Comparison of ENCODE assay signal across 22 cellular contexts in genomic region chr19:35106898-35107540, GRCh38. TPM values are rescaled to one million over a fixed set of nuclear protein-coding genes. Genes with fewer than 3 reads are reported as not detected.
A peak's percentile ranks its signal among the peaks of the same experiment; 100 is the strongest.
DNase-seq lines count a peak whose midpoint lies in the region; ATAC-seq, FAIRE-seq and TF ChIP-seq lines count a peak whose summit lies in the region.
"Had no signal": no experiment of that assay in that cellular context is flagged by ENCODE, and none has a peak within 500 bp of the region (broad histone marks: within the 10 kb centered on the region; RNA-seq: fewer than 3 reads in every experiment).

No MANE protein-coding gene starts in this region.

- H3K27me3 Mint-ChIP-seq in dendritic cell treated with granulocyte-macrophage colony-stimulating factor and Interleukin-4, amounts not matched to agents 40 ng/mL and 50 ng/mL, for 4 days, result peaks cover 20% of the 10 kb centered on the region
- peaks cover 14% of the 10 kb centered on the region for H3K27me3 Mint-ChIP-seq in HFFc6 (ENCODE audit: insufficient read depth)

- no peak for TF ChIP-seq EP300 in tibial nerve (IDR thresholded peaks at IDR 0.05)

- 19 to 46% methylated on average over 1 to 2 of the region's 2 CpGs for WGBS in tibial nerve, 2 donors

- ATAC-seq in RWPE2 (ENCODE audit: low read depth) (no peak), HG03045 (IDR thresholded peaks at IDR 0.05; ENCODE audit: unreplicated experiment) (no peak)
- ATAC-seq: activated CD8-positive, alpha-beta T cell treated with anti-CD3 and anti-CD28 coated beads, Interleukin-2, amount 10 ng/mL, durations not matched to agents 7 days and 5 days; activated T-cell treated with anti-CD3 and anti-CD28 coated beads, Interleukin-2, amount 50 U/mL, for 4 hours; GM12878 had no signal

- H3K9me3 Mint-ChIP-seq in dendritic cell treated with granulocyte-macrophage colony-stimulating factor and Interleukin-4, amounts not matched to agents 40 ng/mL and 50 ng/mL, for 4 days, result no peaks in the 10 kb centered on the region
- H3K9me3 Mint-ChIP-seq in HFFc6, result peaks cover 7% of the 10 kb centered on the region
- H3K9me3 Mint-ChIP-seq: activated T-cell treated with anti-CD3 and anti-CD28 coated beads, Interleukin-2, amount 50 U/mL, for 4 hours had no signal

- H3K27ac ChIP-seq in RWPE2 (ENCODE audit: poor library complexity, severe bottlenecking) (peak overlapping the region; percentile 25), muscle layer of duodenum (ENCODE audit: low read length) (peak overlapping the region; percentile 50), tibial nerve (peak overlapping the region; percentile 75 to 96 (median 88))
- H3K27ac ChIP-seq: SK-N-MC, thoracic aorta had no signal

- intact Hi-C loops in dendritic cell treated with granulocyte-macrophage colony-stimulating factor and Interleukin-4, amounts not matched to agents 40 ng/mL and 50 ng/mL, for 4 days (cut with micrococcal nuclease), result no loop called here

- TF ChIP-seq POLR2A in tibial nerve (IDR thresholded peaks at IDR 0.05), result no peak
- TF ChIP-seq POLR2A in GM12892 (IDR thresholded peaks at IDR 0.05; ENCODE audit: low read depth, low read length), result no peak

- H3K4me3 Mint-ChIP-seq in dendritic cell treated with granulocyte-macrophage colony-stimulating factor and Interleukin-4, amounts not matched to agents 40 ng/mL and 50 ng/mL, for 4 days, result no peak overlapping the region
- no peak overlapping the region for H3K4me3 Mint-ChIP-seq in HFFc6
- H3K4me3 Mint-ChIP-seq: activated CD8-positive, alpha-beta T cell treated with anti-CD3 and anti-CD28 coated beads, Interleukin-2, amount 10 ng/mL, durations not matched to agents 7 days and 5 days; activated naive CD4-positive, alpha-beta T cell treated with anti-CD3 and anti-CD28 coated beads, Interleukin-2, amount 10 ng/mL, durations not matched to agents 7 days and 5 days; activated T-cell treated with anti-CD3 and anti-CD28 coated beads, Interleukin-2, amount 50 U/mL, for 4 hours had no signal

- H3K9me3 ChIP-seq in RWPE2 (ENCODE audit: severe bottlenecking), result no peaks in the 10 kb centered on the region
- H3K9me3 ChIP-seq in muscle layer of duodenum (ENCODE audit: control insufficient read depth in 1 of 2, low read length in 2 of 2), result no peaks in the 10 kb centered on the region
- no peaks in the 10 kb centered on the region for H3K9me3 ChIP-seq in tibial nerve
- H3K9me3 ChIP-seq: thoracic aorta had no signal

- H3K27me3 ChIP-seq in RWPE2 (ENCODE audit: insufficient read depth, poor library complexity, severe bottlenecking) (no peaks in the 10 kb centered on the region), muscle layer of duodenum (ENCODE audit: low read depth, low read length) (no peaks in the 10 kb centered on the region), tibial nerve (no peaks in the 10 kb centered on the region)

- H3K4me1 ChIP-seq in RWPE2 (ENCODE audit: insufficient read depth, poor library complexity, severe bottlenecking) (peaks cover 12% of the 10 kb centered on the region), muscle layer of duodenum (ENCODE audit: control insufficient read depth in 1 of 2, insufficient read depth in 2 of 2, low read length in 2 of 2) (no peaks in the 10 kb centered on the region), tibial nerve (peaks cover 0 to 58% (median 17%) of the 10 kb centered on the region in 4 donors)

- no peaks in the 10 kb centered on the region for H3K36me3 Mint-ChIP-seq in dendritic cell treated with granulocyte-macrophage colony-stimulating factor and Interleukin-4, amounts not matched to agents 40 ng/mL and 50 ng/mL, for 4 days (ENCODE audit: low read depth)
- H3K36me3 Mint-ChIP-seq in HFFc6 (ENCODE audit: low read depth), result no peaks in the 10 kb centered on the region
- H3K36me3 Mint-ChIP-seq: activated naive CD4-positive, alpha-beta T cell treated with anti-CD3 and anti-CD28 coated beads, Interleukin-2, amount 10 ng/mL, durations not matched to agents 7 days and 5 days; CD4-positive, alpha-beta memory T cell had no signal

- DNase-seq in RWPE2 (ENCODE audit: low spot score) (no peak), tibial nerve (ENCODE audit: low spot score in 2 of 2) (no peak), HFFc6 (no peak), GM12892 (ENCODE audit: insufficient read length) (no peak)
- DNase-seq: activated CD4-positive, CD25-positive, alpha-beta regulatory T cell; activated CD8-positive, alpha-beta T cell treated with anti-CD3 and anti-CD28 coated beads, Interleukin-2, amount 10 ng/mL, durations not matched to agents 7 days and 5 days; activated naive CD4-positive, alpha-beta T cell treated with anti-CD3 and anti-CD28 coated beads, Interleukin-2, amount 10 ng/mL, durations not matched to agents 7 days and 5 days; activated T-cell treated with anti-CD3 and anti-CD28 coated beads, Interleukin-2, amount 50 U/mL, for 4 hours; CD4-positive, alpha-beta memory T cell; cerebellar nuclear complex; effector memory CD4-positive, alpha-beta T cell; NCI-H1092 treated with DMSO at 0.1 percent for 48 hours had no signal

- no peak for FAIRE-seq in GM12892 (lab: Jason Lieb, UNC)
- FAIRE-seq: GM12878, GM19239 had no signal

- H3K4me3 ChIP-seq in RWPE2 (ENCODE audit: severe bottlenecking) (no peak overlapping the region), muscle layer of duodenum (ENCODE audit: low read depth in 1 of 2, low read length in 2 of 2) (no peak overlapping the region), tibial nerve (no peak overlapping the region)
- H3K4me3 ChIP-seq: GM12878, SK-N-MC, thoracic aorta had no signal

- H3K36me3 ChIP-seq in RWPE2 (ENCODE audit: low read depth) (no peaks in the 10 kb centered on the region), muscle layer of duodenum (ENCODE audit: control insufficient read depth in 1 of 2, insufficient read depth in 2 of 2, low read length in 2 of 2) (no peaks in the 10 kb centered on the region), tibial nerve (no peaks in the 10 kb centered on the region)
- H3K36me3 ChIP-seq: thoracic aorta had no signal

- no peak for TF ChIP-seq CTCF in RWPE2 (IDR thresholded peaks at IDR 0.05; ENCODE audit: poor library complexity, severe bottlenecking)
- no peak for TF ChIP-seq CTCF in tibial nerve (IDR thresholded peaks at IDR 0.05)
- no peak for TF ChIP-seq CTCF in HFFc6 (IDR thresholded peaks at IDR 0.05)

- peak overlapping the region; percentile 76 for H3K27ac Mint-ChIP-seq in dendritic cell treated with granulocyte-macrophage colony-stimulating factor and Interleukin-4, amounts not matched to agents 40 ng/mL and 50 ng/mL, for 4 days
- no peak overlapping the region for H3K27ac Mint-ChIP-seq in HFFc6
- H3K27ac Mint-ChIP-seq: activated CD8-positive, alpha-beta T cell treated with anti-CD3 and anti-CD28 coated beads, Interleukin-2, amount 10 ng/mL, durations not matched to agents 7 days and 5 days; CD4-positive, alpha-beta memory T cell had no signal

- H3K4me1 Mint-ChIP-seq in dendritic cell treated with granulocyte-macrophage colony-stimulating factor and Interleukin-4, amounts not matched to agents 40 ng/mL and 50 ng/mL, for 4 days (ENCODE audit: low read depth), result peaks cover 34% of the 10 kb centered on the region
- no peaks in the 10 kb centered on the region for H3K4me1 Mint-ChIP-seq in HFFc6 (ENCODE audit: low read depth)
- H3K4me1 Mint-ChIP-seq: activated naive CD4-positive, alpha-beta T cell treated with anti-CD3 and anti-CD28 coated beads, Interleukin-2, amount 10 ng/mL, durations not matched to agents 7 days and 5 days; CD4-positive, alpha-beta memory T cell had no signal

RNA-seq across cellular contexts. Expression of gene FXYD3, which starts 8.6 kb away (rescaled TPM):
- total RNA-seq in tibial nerve, result 10 to 100 TPM; 10.8 to 33.9 (median 16.6) TPM
- total RNA-seq in HFFc6 (2021; fragmentation: NEBNext Ultra II Directional; extraction: Animal tissue kit (Norgen Biotek cat#: 25700)), result not detected
- not detected for polyA plus RNA-seq in GM12892 (2012; ENCODE audit: missing spikeins)
- total RNA-seq: activated CD8-positive, alpha-beta T cell treated with anti-CD3 and anti-CD28 coated beads, Interleukin-2, amount 10 ng/mL, durations not matched to agents 7 days and 5 days; CD4-positive, alpha-beta memory T cell; mononuclear cell; NCI-H460; renal cortical epithelial cell had no signal
- polyA plus RNA-seq: CD4-positive, alpha-beta memory T cell had no signal

RNA-seq across cellular contexts. Expression of gene LGI4, which starts 27.8 kb away (rescaled TPM):
- 100 to 1,000 TPM; 207 to 323 (median 302) TPM for total RNA-seq in tibial nerve
- total RNA-seq in HFFc6 (2021; fragmentation: NEBNext Ultra II Directional; extraction: Animal tissue kit (Norgen Biotek cat#: 25700)), result under 1 TPM in 5 of 6 experiments, not detected in 1; 0.08 to 0.17 (median 0.10) TPM
- not detected for polyA plus RNA-seq in GM12892 (2012; ENCODE audit: missing spikeins)
- total RNA-seq: GM12878, renal cortical epithelial cell had no signal
- polyA plus RNA-seq: CD4-positive, alpha-beta memory T cell had no signal

RNA-seq across cellular contexts. Expression of gene FXYD1, which starts 31.6 kb away (rescaled TPM):
- 100 to 1,000 TPM in 1 of 4 donors, 10 to 100 TPM in 3; 72.9 to 193 (median 84.9) TPM for total RNA-seq in tibial nerve
- 1 to 10 TPM in 4 of 6 experiments, under 1 TPM in 1, not detected in 1; 0.92 to 2.7 (median 2.1) TPM for total RNA-seq in HFFc6 (2021; fragmentation: NEBNext Ultra II Directional; extraction: Animal tissue kit (Norgen Biotek cat#: 25700))
- polyA plus RNA-seq in GM12892 (2012; ENCODE audit: missing spikeins), result not detected
- total RNA-seq: NCI-H460, renal cortical epithelial cell had no signal

RNA-seq across cellular contexts. Expression of gene FXYD7, which starts 36.0 kb away (rescaled TPM):
- total RNA-seq in tibial nerve, result 1 to 10 TPM in 3 of 4 donors, not detected in 1; 2.5 to 5.9 (median 5.7) TPM
- total RNA-seq in HFFc6 (2021; fragmentation: NEBNext Ultra II Directional; extraction: Animal tissue kit (Norgen Biotek cat#: 25700)), result under 1 TPM in 3 of 6 experiments, not detected in 3; 0.32 to 0.87 (median 0.68) TPM
- not detected for polyA plus RNA-seq in GM12892 (2012; ENCODE audit: missing spikeins)
- total RNA-seq: NCI-H460, renal cortical epithelial cell, thoracic aorta had no signal

RNA-seq across cellular contexts. Expression of gene FXYD5, which starts 47.5 kb away (rescaled TPM):
- total RNA-seq in tibial nerve, result 10 to 100 TPM; 19.9 to 53.4 (median 37.5) TPM
- 100 to 1,000 TPM; 317 to 417 (median 353) TPM for total RNA-seq in HFFc6 (2021; fragmentation: NEBNext Ultra II Directional; extraction: Animal tissue kit (Norgen Biotek cat#: 25700))
- 48.8 TPM for polyA plus RNA-seq in GM12892 (2012; ENCODE audit: missing spikeins)

Comparison
In these comparisons a context has a peak if more than half of its experiments do, and no peak if none do; other contexts are left out.
1. H3K27ac ChIP-seq: peak in every context shown above with its lines; median percentile 88 in tibial nerve; 50 in muscle layer of duodenum; 25 in RWPE2.
2. RNA of gene FXYD3, which starts 8.6 kb away (total RNA-seq): 10.8 to 33.9 TPM in tibial nerve; not detected in HFFc6; every median in the first group is over 10 times any median in the second.
3. RNA of gene LGI4, which starts 27.8 kb away (total RNA-seq): 207 to 323 TPM in tibial nerve; 0.08 to 0.17 TPM in HFFc6; every median in the first group is over 100 times any median in the second.
4. RNA of gene FXYD1, which starts 31.6 kb away (total RNA-seq): 72.9 to 193 TPM in tibial nerve; 0.92 to 2.7 TPM in HFFc6; every median in the first group is over 10 times any median in the second.